ENCODE assay signal across 1 cellular context in the genomic region with DNA sequence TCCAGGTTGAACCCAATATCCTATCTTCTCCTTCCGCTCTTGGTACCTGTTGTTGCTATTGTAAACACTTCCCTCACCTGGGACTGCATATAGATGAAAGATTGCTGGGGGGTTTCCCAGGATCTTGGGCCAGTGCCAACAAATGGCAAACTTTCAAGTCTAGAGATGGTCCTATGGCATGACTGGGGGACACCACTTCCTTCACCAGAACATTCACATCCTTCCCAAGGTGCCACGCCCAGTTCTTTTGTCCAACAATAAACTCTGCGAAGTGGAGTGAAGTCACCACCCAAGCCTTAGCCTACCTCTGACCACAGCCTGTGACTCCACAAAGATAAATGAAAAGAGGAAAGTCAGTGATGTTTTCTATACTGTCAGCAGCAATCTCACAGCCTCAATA.
TF ChIP-seq lines count a peak whose summit lies in the region.

No MANE protein-coding gene starts in this region.

TF ChIP-seq in WTC11, 78 proteins besides CTCF, POLR2A, EP300 and RAD21 (continued from another document):
- TF ChIP-seq, protein P1, sequence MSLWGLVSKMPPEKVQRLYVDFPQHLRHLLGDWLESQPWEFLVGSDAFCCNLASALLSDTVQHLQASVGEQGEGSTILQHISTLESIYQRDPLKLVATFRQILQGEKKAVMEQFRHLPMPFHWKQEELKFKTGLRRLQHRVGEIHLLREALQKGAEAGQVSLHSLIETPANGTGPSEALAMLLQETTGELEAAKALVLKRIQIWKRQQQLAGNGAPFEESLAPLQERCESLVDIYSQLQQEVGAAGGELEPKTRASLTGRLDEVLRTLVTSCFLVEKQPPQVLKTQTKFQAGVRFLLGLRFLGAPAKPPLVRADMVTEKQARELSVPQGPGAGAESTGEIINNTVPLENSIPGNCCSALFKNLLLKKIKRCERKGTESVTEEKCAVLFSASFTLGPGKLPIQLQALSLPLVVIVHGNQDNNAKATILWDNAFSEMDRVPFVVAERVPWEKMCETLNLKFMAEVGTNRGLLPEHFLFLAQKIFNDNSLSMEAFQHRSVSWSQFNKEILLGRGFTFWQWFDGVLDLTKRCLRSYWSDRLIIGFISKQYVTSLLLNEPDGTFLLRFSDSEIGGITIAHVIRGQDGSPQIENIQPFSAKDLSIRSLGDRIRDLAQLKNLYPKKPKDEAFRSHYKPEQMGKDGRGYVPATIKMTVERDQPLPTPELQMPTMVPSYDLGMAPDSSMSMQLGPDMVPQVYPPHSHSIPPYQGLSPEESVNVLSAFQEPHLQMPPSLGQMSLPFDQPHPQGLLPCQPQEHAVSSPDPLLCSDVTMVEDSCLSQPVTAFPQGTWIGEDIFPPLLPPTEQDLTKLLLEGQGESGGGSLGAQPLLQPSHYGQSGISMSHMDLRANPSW (CRISPR knock-in tag; conservative IDR thresholded peaks at IDR 0.05; ENCODE audit: low read depth) = no peak
- TF ChIP-seq ETV6 (CRISPR knock-in tag; IDR thresholded peaks at IDR 0.05) = no peak
- TF ChIP-seq, protein P2, sequence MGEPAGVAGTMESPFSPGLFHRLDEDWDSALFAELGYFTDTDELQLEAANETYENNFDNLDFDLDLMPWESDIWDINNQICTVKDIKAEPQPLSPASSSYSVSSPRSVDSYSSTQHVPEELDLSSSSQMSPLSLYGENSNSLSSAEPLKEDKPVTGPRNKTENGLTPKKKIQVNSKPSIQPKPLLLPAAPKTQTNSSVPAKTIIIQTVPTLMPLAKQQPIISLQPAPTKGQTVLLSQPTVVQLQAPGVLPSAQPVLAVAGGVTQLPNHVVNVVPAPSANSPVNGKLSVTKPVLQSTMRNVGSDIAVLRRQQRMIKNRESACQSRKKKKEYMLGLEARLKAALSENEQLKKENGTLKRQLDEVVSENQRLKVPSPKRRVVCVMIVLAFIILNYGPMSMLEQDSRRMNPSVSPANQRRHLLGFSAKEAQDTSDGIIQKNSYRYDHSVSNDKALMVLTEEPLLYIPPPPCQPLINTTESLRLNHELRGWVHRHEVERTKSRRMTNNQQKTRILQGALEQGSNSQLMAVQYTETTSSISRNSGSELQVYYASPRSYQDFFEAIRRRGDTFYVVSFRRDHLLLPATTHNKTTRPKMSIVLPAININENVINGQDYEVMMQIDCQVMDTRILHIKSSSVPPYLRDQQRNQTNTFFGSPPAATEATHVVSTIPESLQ (CRISPR knock-in tag; IDR thresholded peaks at IDR 0.05) = no peak
TF ChIP-seq in WTC11: peak in this region for 0.
